In the genomic region with DNA sequence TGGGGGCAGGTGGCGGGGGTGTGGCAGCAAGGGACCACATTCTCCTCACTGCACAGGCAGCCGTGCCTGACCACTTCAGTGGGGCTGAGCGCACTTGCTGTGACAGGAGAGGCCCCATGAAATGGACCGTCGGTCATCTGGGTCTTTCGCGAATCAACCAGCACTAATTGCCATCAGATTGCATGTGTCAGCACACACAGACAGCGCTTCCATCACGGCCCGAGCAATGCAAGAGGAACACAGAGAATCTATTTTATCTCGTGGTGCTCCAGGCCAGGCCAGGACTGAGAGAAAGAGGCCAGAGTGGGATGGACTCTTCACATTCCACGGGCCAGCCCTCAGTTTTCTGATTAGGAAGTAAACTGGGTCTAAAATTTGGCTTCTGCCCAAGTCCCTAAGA, we compare ENCODE assay signal across 17 cellular contexts.
"Had no signal": no experiment of that assay in that cellular context is flagged by ENCODE, and none has a peak within 500 bp of the region (broad histone marks: within the 10 kb centered on the region; RNA-seq: fewer than 3 reads in every experiment).

No MANE protein-coding gene starts in this region.

- H3K27ac Mint-ChIP-seq: activated CD8-positive, alpha-beta memory T cell treated with anti-CD3 and anti-CD28 coated beads, Interleukin-2, amount 10 ng/mL, durations not matched to agents 7 days and 5 days; activated naive CD8-positive, alpha-beta T cell treated with anti-CD3 and anti-CD28 coated beads, Interleukin-2, amount 10 ng/mL, durations not matched to agents 7 days and 5 days; stimulated activated naive CD8-positive, alpha-beta T cell treated with anti-CD3 and anti-CD28 coated beads, Interleukin-15, Interleukin-2, amounts not matched to agents 100 ng/mL and 50 ng/mL, for 24 hours had no signal

- H3K27me3 Mint-ChIP-seq: activated CD8-positive, alpha-beta memory T cell treated with anti-CD3 and anti-CD28 coated beads, Interleukin-2, amount 10 ng/mL, durations not matched to agents 7 days and 5 days; activated naive CD8-positive, alpha-beta T cell treated with anti-CD3 and anti-CD28 coated beads, Interleukin-2, amount 10 ng/mL, durations not matched to agents 7 days and 5 days; naive thymus-derived CD4-positive, alpha-beta T cell; stimulated activated naive CD8-positive, alpha-beta T cell treated with anti-CD3 and anti-CD28 coated beads, Interleukin-15, Interleukin-2, amounts not matched to agents 100 ng/mL and 50 ng/mL, for 24 hours had no signal

- H3K27me3 ChIP-seq: ascending aorta, hepatocyte had no signal

- H3K79me2 ChIP-seq: hepatocyte had no signal

- H3K4me3 Mint-ChIP-seq: activated CD8-positive, alpha-beta memory T cell treated with anti-CD3 and anti-CD28 coated beads, Interleukin-2, amount 10 ng/mL, durations not matched to agents 7 days and 5 days; activated naive CD8-positive, alpha-beta T cell treated with anti-CD3 and anti-CD28 coated beads, Interleukin-2, amount 10 ng/mL, durations not matched to agents 7 days and 5 days; naive thymus-derived CD4-positive, alpha-beta T cell; stimulated activated naive CD8-positive, alpha-beta T cell treated with anti-CD3 and anti-CD28 coated beads, Interleukin-15, Interleukin-2, amounts not matched to agents 100 ng/mL and 50 ng/mL, for 24 hours had no signal

- H2AFZ ChIP-seq: hepatocyte had no signal

- H3K4me1 Mint-ChIP-seq: activated CD8-positive, alpha-beta memory T cell treated with anti-CD3 and anti-CD28 coated beads, Interleukin-2, amount 10 ng/mL, durations not matched to agents 7 days and 5 days had no signal

- FAIRE-seq: urothelium cell line had no signal

- H3K4me3 ChIP-seq: ascending aorta, coronary artery, hepatocyte, lower lobe of right lung, psoas muscle had no signal

- ATAC-seq: activated CD8-positive, alpha-beta memory T cell treated with anti-CD3 and anti-CD28 coated beads, Interleukin-2, amount 10 ng/mL, durations not matched to agents 7 days and 5 days; lower lobe of right lung; naive thymus-derived CD4-positive, alpha-beta T cell; psoas muscle had no signal

- H3K4me1 ChIP-seq: ascending aorta, lower lobe of right lung, psoas muscle had no signal

- H3K27ac ChIP-seq: ascending aorta, coronary artery, hepatocyte, lower lobe of right lung, psoas muscle had no signal

- H3K4me2 ChIP-seq: hepatocyte had no signal

- H3K36me3 ChIP-seq: ascending aorta, lower lobe of right lung had no signal

- H3K9me3 ChIP-seq: ascending aorta, lower lobe of right lung, psoas muscle had no signal

- DNase-seq: activated CD4-positive, alpha-beta T cell treated with anti-CD3 and anti-CD28 coated beads, Interleukin-2, amount 50 U/mL, for 48 hours; activated CD4-positive, CD25-positive, alpha-beta regulatory T cell treated with anti-CD3 and anti-CD28 coated beads, Interleukin-2, amount 50 U/mL, for 72 hours; activated CD8-positive, alpha-beta memory T cell treated with anti-CD3 and anti-CD28 coated beads, Interleukin-2, amount 10 ng/mL, durations not matched to agents 7 days and 5 days; activated naive CD8-positive, alpha-beta T cell treated with anti-CD3 and anti-CD28 coated beads, Interleukin-2, amount 10 ng/mL, durations not matched to agents 7 days and 5 days; activated T-cell treated with anti-CD3 and anti-CD28 coated beads, Interleukin-2, amount 50 U/mL, for 48 hours; effector CD4-positive, alpha-beta T cell; lower lobe of right lung; naive thymus-derived CD4-positive, alpha-beta T cell; nucleus accumbens; stimulated activated CD4-positive, alpha-beta T cell treated with anti-CD3 and anti-CD28 coated beads, Interleukin-4, amount 100 ng/mL, for 1 hour; stimulated activated CD8-positive, alpha-beta memory T cell treated with anti-CD3 and anti-CD28 coated beads, Interleukin-4, amount 100 ng/mL, for 48 hours had no signal
